In the genomic region with DNA sequence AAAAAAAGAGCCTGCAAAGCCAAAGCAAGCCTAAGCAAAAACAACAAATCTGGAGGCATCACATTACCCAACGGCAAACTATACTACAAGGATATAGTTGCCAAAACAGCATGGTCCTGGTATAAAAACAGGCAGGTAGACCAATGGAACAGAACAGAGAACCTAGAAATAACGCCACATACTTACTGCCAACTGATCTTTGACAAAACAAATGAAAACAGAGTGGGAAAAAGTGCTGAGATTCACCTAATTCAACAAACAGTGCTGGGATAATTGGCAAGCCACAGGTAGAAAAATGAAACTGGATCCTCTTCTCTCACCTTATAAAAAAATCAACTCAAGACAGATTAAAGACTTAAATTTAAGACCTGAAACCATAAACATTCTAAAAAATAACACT, we compare ENCODE assay signal across 34 cellular contexts.
"Had no signal": no experiment of that assay in that cellular context is flagged by ENCODE, and none has a peak within 500 bp of the region (broad histone marks: within the 10 kb centered on the region; RNA-seq: fewer than 3 reads in every experiment).

No MANE protein-coding gene starts in this region.

- FAIRE-seq: astrocyte, bronchial epithelial cell had no signal

- H3K27me3 ChIP-seq: adrenal gland, ascending aorta, body of pancreas, brain microvascular endothelial cell, breast epithelium, cardiac muscle cell had no signal

- ATAC-seq: activated naive CD4-positive, alpha-beta T cell treated with anti-CD3 and anti-CD28 coated beads, Interleukin-2, amount 50 U/mL, for 72 hours; activated naive CD8-positive, alpha-beta T cell treated with anti-CD3 and anti-CD28 coated beads, Interleukin-2, amount 50 U/mL, for 24 hours; activated T-cell treated with anti-CD3 and anti-CD28 coated beads, Interleukin-2, amount 50 U/mL, for 4 hours; activated T-cell treated with anti-CD3 and anti-CD28 coated beads, Interleukin-2, amount 50 U/mL, for 72 hours; activated T-helper 17 cell treated with anti-CD3 and anti-CD28 coated beads, Interleukin-2, amount 50 U/mL, for 72 hours; body of pancreas had no signal

- DNase-seq: activated effector memory CD4-positive, alpha-beta T cell treated with anti-CD3 and anti-CD28 coated beads, Interleukin-2, amount 50 U/mL, for 16 hours; activated effector memory CD4-positive, alpha-beta T cell treated with Interleukin-2 at 50 U/mL for 16 hours; activated gamma-delta T cell; activated gamma-delta T cell treated with Interleukin-2 at 50 U/mL for 16 hours; activated naive CD4-positive, alpha-beta T cell; activated naive CD4-positive, alpha-beta T cell treated with anti-CD3 and anti-CD28 coated beads for 36 hours; activated naive CD4-positive, alpha-beta T cell treated with anti-CD3 and anti-CD28 coated beads, Interleukin-2, amount 10 ng/mL, durations not matched to agents 7 days and 5 days; activated naive CD4-positive, alpha-beta T cell treated with anti-CD3 and anti-CD28 coated beads, Interleukin-2, amount 50 U/mL, for 16 hours; activated naive CD4-positive, alpha-beta T cell treated with Interleukin-2 at 50 U/mL for 16 hours; activated naive CD8-positive, alpha-beta T cell treated with anti-CD3 and anti-CD28 coated beads for 36 hours; activated naive CD8-positive, alpha-beta T cell treated with anti-CD3 and anti-CD28 coated beads, Interleukin-2, amount 10 ng/mL, durations not matched to agents 7 days and 5 days; activated naive CD8-positive, alpha-beta T cell treated with anti-CD3 and anti-CD28 coated beads, Interleukin-2, amount 50 U/mL, for 24 hours; activated T-cell treated with anti-CD3 and anti-CD28 coated beads, Interleukin-2, amount 50 U/mL, for 1 hour; activated T-cell treated with anti-CD3 and anti-CD28 coated beads, Interleukin-2, amount 50 U/mL, for 24 hours; activated T-cell treated with anti-CD3 and anti-CD28 coated beads, Interleukin-2, amount 50 U/mL, for 4 hours; activated T-cell treated with anti-CD3 and anti-CD28 coated beads, Interleukin-2, amount 50 U/mL, for 48 hours; activated T-cell treated with anti-CD3 and anti-CD28 coated beads, Interleukin-2, amount 50 U/mL, for 72 hours; adrenal gland; amniotic stem cell; amygdala; anterior cingulate cortex; aorta; body of pancreas; brain microvascular endothelial cell; caudate nucleus; central memory CD4-positive, alpha-beta T cell; cerebellar nuclear complex had no signal

- H3K4me3 ChIP-seq: adrenal gland, ascending aorta, body of pancreas, breast epithelium, cardiac muscle cell had no signal

- H3K27ac ChIP-seq: adrenal gland, ascending aorta, body of pancreas, brain microvascular endothelial cell, breast epithelium, cardiac muscle cell had no signal

- H3K4me1 ChIP-seq: adrenal gland, ascending aorta, body of pancreas, breast epithelium had no signal

- H3K36me3 ChIP-seq: adrenal gland, ascending aorta, brain microvascular endothelial cell, breast epithelium, cardiac muscle cell had no signal
